Comparison of ENCODE assay signal across 1 cellular context in genomic region chr14:20343855-20344205, GRCh38.
A peak's percentile ranks its signal among the peaks of the same experiment; 100 is the strongest.
TF ChIP-seq lines count a peak whose summit lies in the region.

No MANE protein-coding gene starts in this region.

TF ChIP-seq in H1, 55 proteins besides CTCF, POLR2A, EP300 and RAD21 (continued from another document):
- TF ChIP-seq CHD7 (IDR thresholded peaks at IDR 0.05; ENCODE audit: insufficient replicate concordance, low read length) (no peak), SAP30 (IDR thresholded peaks at IDR 0.05; ENCODE audit: insufficient read depth, insufficient replicate concordance, low read length) (peak; percentile 21)
